ENCODE assay signal across 8 cellular contexts in genomic region chr17:47789611-47790520, GRCh38. TPM values are rescaled to one million over a fixed set of nuclear protein-coding genes. Genes with fewer than 3 reads are reported as not detected.
A peak's percentile ranks its signal among the peaks of the same experiment; 100 is the strongest.
DNase-seq lines count a peak whose midpoint lies in the region; ATAC-seq and TF ChIP-seq lines count a peak whose summit lies in the region.

No MANE protein-coding gene starts in this region.

- intact Hi-C loops in left ventricle myocardium superior (cut with micrococcal nuclease) = no loop called here

- H3K9me3 ChIP-seq in Peyer's patch = no peaks in the 10 kb centered on the region

- CTCF ChIA-PET in HEK293T (lab: Yijun Ruan, JAX) = interaction anchor here (0.6 to 1.1 kb wide), 4 partner anchors 8 to 97 kb away, joined by 3 to 4 read pairs (median 4); no protein-coding TSS in a partner anchor

- H3K27me3 ChIP-seq in Peyer's patch (peaks cover 0 to 16% of the 10 kb centered on the region in 2 donors), rectal smooth muscle tissue (ENCODE audit: control insufficient read depth, insufficient read depth, low read length) (peaks cover 8% of the 10 kb centered on the region)

- peak overlapping the region; percentile 19 to 49 (median 40) for H3K4me3 ChIP-seq in Peyer's patch
- peak overlapping the region; percentile 42 for H3K4me3 ChIP-seq in rectal smooth muscle tissue (ENCODE audit: low read length)

- H3K4me1 ChIP-seq in Peyer's patch (peaks cover 0 to 9% (median 2%) of the 10 kb centered on the region in 4 donors), rectal smooth muscle tissue (ENCODE audit: control insufficient read depth, insufficient read depth, low read length) (no peaks in the 10 kb centered on the region)

- H3K27ac ChIP-seq in Peyer's patch = no peak overlapping the region
- H3K27ac ChIP-seq in rectal smooth muscle tissue (ENCODE audit: low read depth, low read length) = no peak overlapping the region

- no peaks in the 10 kb centered on the region for H3K36me3 Mint-ChIP-seq in activated naive CD8-positive, alpha-beta T cell treated with anti-CD3 and anti-CD28 coated beads for 36 hours

- peak; percentile 87 for DNase-seq in AG08396 (ENCODE audit: low spot score)
- DNase-seq in HEK293T (ENCODE audit: extremely low spot score) = peak; percentile 85
- peak; percentile 20 to 73 (median 69) for DNase-seq in Peyer's patch
- DNase-seq in activated naive CD8-positive, alpha-beta T cell treated with anti-CD3 and anti-CD28 coated beads for 36 hours = peak; percentile 68
- DNase-seq in left ventricle myocardium superior = peak; percentile 72
- DNase-seq in OCI-M1 (lab: John Stamatoyannopoulos, UW) = no peak

- H3K27me3 Mint-ChIP-seq in activated naive CD8-positive, alpha-beta T cell treated with anti-CD3 and anti-CD28 coated beads for 36 hours = peaks cover 90% of the 10 kb centered on the region

- H3K4me3 Mint-ChIP-seq in activated naive CD8-positive, alpha-beta T cell treated with anti-CD3 and anti-CD28 coated beads for 36 hours = peak overlapping the region; percentile 66

- H3K4me1 Mint-ChIP-seq in activated naive CD8-positive, alpha-beta T cell treated with anti-CD3 and anti-CD28 coated beads for 36 hours = peaks cover 8% of the 10 kb centered on the region

- H3K9ac ChIP-seq in rectal smooth muscle tissue (ENCODE audit: low read length) = no peak overlapping the region

- no peaks in the 10 kb centered on the region for H3K9me3 Mint-ChIP-seq in activated naive CD8-positive, alpha-beta T cell treated with anti-CD3 and anti-CD28 coated beads for 36 hours

- peak in 4 of 6 experiments; percentile 38 to 52 (median 50) for TF ChIP-seq CTCF in Peyer's patch (IDR thresholded peaks at IDR 0.05)

- POLR2A ChIA-PET in HEK293T (lab: Yijun Ruan, JAX) = interaction anchor here (1.0 kb wide), 2 partner anchors 10 to 32 kb away, joined by 3 to 5 read pairs; partner anchors contain the start of gene OSBPL7

- ATAC-seq in left ventricle myocardium superior = peak; percentile 93
- ATAC-seq in HG03354 (IDR thresholded peaks at IDR 0.05; ENCODE audit: poor library complexity, severe bottlenecking, unreplicated experiment) = no peak

- TF ChIP-seq POLR2A in Peyer's patch (IDR thresholded peaks at IDR 0.05) = no peak

- H3K27ac Mint-ChIP-seq in activated naive CD8-positive, alpha-beta T cell treated with anti-CD3 and anti-CD28 coated beads for 36 hours = no peak overlapping the region

- H3K36me3 ChIP-seq in Peyer's patch (no peaks in the 10 kb centered on the region), rectal smooth muscle tissue (ENCODE audit: control insufficient read depth, insufficient read depth, low read length) (no peaks in the 10 kb centered on the region)

TF ChIP-seq in HEK293T, 16 proteins besides CTCF, POLR2A, EP300 and RAD21:
- TF ChIP-seq L3MBTL2 (conservative IDR thresholded peaks at IDR 0.05) (peak; percentile 71), BHLHE40 (IDR thresholded peaks at IDR 0.05; ENCODE audit: borderline replicate concordance) (no peak)

RNA-seq across cellular contexts. Expression of gene OSBPL7, which starts 31.7 kb away (rescaled TPM):
- total RNA-seq in Peyer's patch = 100 to 1,000 TPM in 1 of 4 donors, 10 to 100 TPM in 3; 31.4 to 104 (median 70.9) TPM
- 10 to 100 TPM; 12.1 to 12.5 TPM for total RNA-seq in activated naive CD8-positive, alpha-beta T cell treated with anti-CD3 and anti-CD28 coated beads for 36 hours
- total RNA-seq in left ventricle myocardium superior = 4.0 TPM

RNA-seq across cellular contexts. Expression of gene MRPL10, which starts 41.5 kb away (rescaled TPM):
- total RNA-seq in Peyer's patch = 10 to 100 TPM; 30.5 to 50.4 (median 34.8) TPM
- 10 to 100 TPM; 70.0 to 75.2 TPM for total RNA-seq in activated naive CD8-positive, alpha-beta T cell treated with anti-CD3 and anti-CD28 coated beads for 36 hours
- total RNA-seq in left ventricle myocardium superior = 53.5 TPM

RNA-seq across cellular contexts. Expression of gene LRRC46, which starts 41.6 kb away (rescaled TPM):
- under 1 TPM in 1 of 4 donors, not detected in 3; 0.40 TPM for total RNA-seq in Peyer's patch
- total RNA-seq in activated naive CD8-positive, alpha-beta T cell treated with anti-CD3 and anti-CD28 coated beads for 36 hours = under 1 TPM; 0.46 to 0.68 TPM
- total RNA-seq in left ventricle myocardium superior = not detected

RNA-seq across cellular contexts. Expression of gene SCRN2, which starts 51.2 kb away (rescaled TPM):
- total RNA-seq in Peyer's patch (100 to 1,000 TPM in 2 of 4 donors, 10 to 100 TPM in 2; 56.2 to 126 (median 86.9) TPM), left ventricle myocardium superior (33.8 TPM)
- 10 to 100 TPM; 15.3 to 17.1 TPM for total RNA-seq in activated naive CD8-positive, alpha-beta T cell treated with anti-CD3 and anti-CD28 coated beads for 36 hours

RNA-seq across cellular contexts. Expression of gene TBX21, which starts 56.8 kb away (rescaled TPM):
- total RNA-seq in Peyer's patch (under 1 TPM in 3 of 4 donors, not detected in 1; 0.53 to 0.85 (median 0.67) TPM), left ventricle myocardium superior (0.40 TPM)
- total RNA-seq in activated naive CD8-positive, alpha-beta T cell treated with anti-CD3 and anti-CD28 coated beads for 36 hours = 10 to 100 TPM; 61.7 to 61.9 TPM
